Comparison of ENCODE assay signal across 23 cellular contexts in the genomic region with DNA sequence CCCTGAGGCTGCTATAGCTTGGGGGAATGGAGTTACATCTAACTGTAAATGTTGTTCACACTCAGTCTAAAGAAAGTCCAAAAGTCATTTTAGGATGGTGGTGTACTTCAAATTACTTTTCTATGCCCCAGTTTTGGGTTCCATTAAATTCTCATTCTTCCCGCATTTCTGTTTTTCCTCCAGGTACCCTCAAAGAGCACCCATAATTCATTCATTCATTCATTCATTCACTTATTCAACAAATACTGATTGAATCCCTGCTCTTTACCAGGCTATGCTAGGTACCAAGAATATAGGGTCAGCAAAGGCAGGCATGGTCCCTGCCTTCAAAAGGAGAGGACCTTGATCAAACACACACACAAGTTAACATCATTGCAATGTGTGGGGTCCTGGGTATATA.
"Had no signal": no experiment of that assay in that cellular context is flagged by ENCODE, and none has a peak within 500 bp of the region (broad histone marks: within the 10 kb centered on the region; RNA-seq: fewer than 3 reads in every experiment).

No MANE protein-coding gene starts in this region.

- H3K27ac ChIP-seq: esophagus muscularis mucosa, gastroesophageal sphincter, left ventricle myocardium inferior, lower lobe of right lung, parathyroid adenoma, spleen, testis, upper lobe of right lung, vagina had no signal

- H3K4me3 ChIP-seq: esophagus muscularis mucosa, gastroesophageal sphincter, left ventricle myocardium inferior, lower lobe of right lung, prostate gland, spleen, testis, tibial nerve, upper lobe of right lung, vagina had no signal

- FAIRE-seq: endometrium had no signal

- DNase-seq: effector memory CD4-positive, alpha-beta T cell; glutamatergic neuron; islet precursor cell; left ventricle myocardium inferior; lower lobe of right lung; mesendoderm; naive B cell; spleen; stimulated activated CD4-positive, alpha-beta T cell treated with anti-CD3 and anti-CD28 coated beads, Interleukin-15, amount 100 ng/mL, for 24 hours; stimulated activated CD4-positive, alpha-beta T cell treated with anti-CD3 and anti-CD28 coated beads, Interleukin-1b, Interleukin-23, amount 100 ng/mL, for 48 hours; stimulated activated CD4-positive, alpha-beta T cell treated with anti-CD3 and anti-CD28 coated beads, Interleukin-4, amount 100 ng/mL, for 24 hours; stimulated activated naive B cell treated with anti-CD40 and anti-IgM and Interleukin-4, amounts not matched to agents 10 μg/mL and 1 μg/mL and 100 μg/mL, for 72 hours; stimulated activated naive CD8-positive, alpha-beta T cell treated with anti-CD3 and anti-CD28 coated beads, Interleukin-15, amount 100 ng/mL, for 72 hours; testis; upper lobe of right lung had no signal

- H2AFZ ChIP-seq: parathyroid adenoma had no signal

- ATAC-seq: gastroesophageal sphincter; lower lobe of right lung; sciatic nerve; stimulated activated naive B cell treated with anti-CD40 and anti-IgM and Interleukin-4, amounts not matched to agents 10 μg/mL and 1 μg/mL and 100 μg/mL, for 72 hours; stimulated activated naive CD8-positive, alpha-beta T cell treated with anti-CD3 and anti-CD28 coated beads, Interleukin-15, amount 100 ng/mL, for 72 hours; upper lobe of right lung had no signal

- H3K9ac ChIP-seq: parathyroid adenoma had no signal

- H3K36me3 ChIP-seq: esophagus muscularis mucosa, gastroesophageal sphincter, left ventricle myocardium inferior, lower lobe of right lung, prostate gland, spleen, tibial nerve, upper lobe of right lung, vagina had no signal

- H3K9me3 ChIP-seq: esophagus muscularis mucosa, gastroesophageal sphincter, left ventricle myocardium inferior, lower lobe of right lung, prostate gland, spleen, testis, tibial nerve, upper lobe of right lung, vagina had no signal

- H3K27me3 ChIP-seq: esophagus muscularis mucosa, gastroesophageal sphincter, testis, tibial nerve, upper lobe of right lung, vagina had no signal
